Comparison of ENCODE assay signal across 9 cellular contexts in genomic region chr16:58027341-58028167, GRCh38. TPM values are rescaled to one million over a fixed set of nuclear protein-coding genes. Genes with fewer than 3 reads are reported as not detected.
DNase-seq lines count a peak whose midpoint lies in the region; ATAC-seq, FAIRE-seq and TF ChIP-seq lines count a peak whose summit lies in the region.
"Had no signal": no experiment of that assay in that cellular context is flagged by ENCODE, and none has a peak within 500 bp of the region (broad histone marks: within the 10 kb centered on the region; RNA-seq: fewer than 3 reads in every experiment).

No MANE protein-coding gene starts in this region.

- H3K27me3 ChIP-seq in colonic mucosa: no peaks in the 10 kb centered on the region
- H3K27me3 ChIP-seq in vagina: no peaks in the 10 kb centered on the region

- TF ChIP-seq CTCF in A549 (IDR thresholded peaks at IDR 0.05) (no peak), colonic mucosa (IDR thresholded peaks at IDR 0.05) (no peak), lower leg skin (IDR thresholded peaks at IDR 0.05) (no peak), vagina (IDR thresholded peaks at IDR 0.05) (no peak)

- H3K4me2 ChIP-seq in A549: peak overlapping the region; percentile 99

- CTCF ChIA-PET in A549 (lab: Yijun Ruan, JAX): interaction anchor here (0.9 to 3.9 kb wide), 9 partner anchors 9 to 164 kb away, joined by 3 to 27 read pairs (median 4); no protein-coding TSS in a partner anchor

- intact Hi-C loops in colonic mucosa (cut with DNase I) (loop anchor here (5.0 kb wide), 1 partner anchor 170 kb away; the partner anchor contains the start of gene CSNK2A2), lower leg skin (cut with DNase I; ENCODE audit: low total_unique reads) (loop anchor here (10.0 kb wide), 1 partner anchor 97 kb away; the partner anchor contains the start of gene CFAP20), vagina (cut with DNase I) (no loop called here)

- no peak for TF ChIP-seq EP300 in A549 (IDR thresholded peaks at IDR 0.05)

- H3K9me3 ChIP-seq in A549: no peaks in the 10 kb centered on the region
- H3K9me3 ChIP-seq in colonic mucosa: no peaks in the 10 kb centered on the region
- H3K9me3 ChIP-seq in vagina: no peaks in the 10 kb centered on the region

- FAIRE-seq in A549 (lab: Jason Lieb, UNC): no peak
- no peak for FAIRE-seq in GM19239 (lab: Jason Lieb, UNC)

- TF ChIP-seq RAD21 in A549 (conservative IDR thresholded peaks at IDR 0.05 in 1 of 2, IDR thresholded peaks at IDR 0.05 in 1 of 2): no peak

- peak; percentile 71 to 74 for DNase-seq in A549 (ENCODE audit: low read depth in 1 of 2, low spot score in 1 of 2)
- peak; percentile 78 for DNase-seq in HuH-7.5 (ENCODE audit: low spot score)
- DNase-seq in colonic mucosa: peak; percentile 83
- DNase-seq in lower leg skin (ENCODE audit: low spot score in 2 of 2): no peak
- no peak for DNase-seq in vagina (ENCODE audit: extremely low spot score in 2 of 2)
- DNase-seq in GM19239 (ENCODE audit: insufficient read length, low spot score): no peak
- DNase-seq in NCI-H128 (lab: John Stamatoyannopoulos, UW; ENCODE audit: unreplicated experiment): no peak

- H3K36me3 ChIP-seq in colonic mucosa (no peaks in the 10 kb centered on the region), vagina (no peaks in the 10 kb centered on the region)

- H3K4me3 ChIP-seq in A549 (peak overlapping the region; percentile 80), colonic mucosa (peak overlapping the region; percentile 96), lower leg skin (ENCODE audit: low read depth, poor library complexity, severe bottlenecking) (peak overlapping the region; percentile 43), vagina (peak overlapping the region; percentile 58 to 65)

- TF ChIP-seq POLR2A in A549 (IDR thresholded peaks at IDR 0.05; ENCODE audit: low read length) (no peak), lower leg skin (IDR thresholded peaks at IDR 0.05) (no peak), vagina (IDR thresholded peaks at IDR 0.05) (no peak)

- H3K4me1 ChIP-seq in A549: peaks cover 19% of the 10 kb centered on the region; the same call in 2 of the 3 replicates
- H3K4me1 ChIP-seq in colonic mucosa: peaks cover 15% of the 10 kb centered on the region
- peaks cover 51% of the 10 kb centered on the region for H3K4me1 ChIP-seq in vagina

- POLR2A ChIA-PET in A549 (lab: Yijun Ruan, JAX): interaction anchor here (2.8 kb wide), 1 partner anchor 102 kb away, joined by 13 read pairs; the partner anchor contains the start of gene CFAP20

- 20% methylated on average over 24 of the region's 26 CpGs for WGBS in A549 (ENCODE audit: missing lambda C conversion rate)
- 20 to 23% methylated on average over 19 to 21 of the region's 26 CpGs for WGBS in lower leg skin, 2 donors

- H3K9ac ChIP-seq in colonic mucosa (ENCODE audit: low read depth in 2 of 2, low read length in 2 of 2): peak overlapping the region; percentile 87 to 92

- ATAC-seq in A549: peak; percentile 62 to 81
- no peak for ATAC-seq in GM19351 (IDR thresholded peaks at IDR 0.05; ENCODE audit: unreplicated experiment)

- peak overlapping the region; percentile 79 to 84 for H3K27ac ChIP-seq in A549
- peak overlapping the region; percentile 89 for H3K27ac ChIP-seq in colonic mucosa
- H3K27ac ChIP-seq in vagina: no peak overlapping the region

TF ChIP-seq in A549, 52 proteins besides CTCF, POLR2A, EP300 and RAD21:
- TF ChIP-seq PHF8 (IDR thresholded peaks at IDR 0.05; ENCODE audit: borderline replicate concordance, low read depth) (no peak), EHF (CRISPR knock-in tag; IDR thresholded peaks at IDR 0.05) (no peak), ZC3H11A (IDR thresholded peaks at IDR 0.05) (no peak), KDM1A (IDR thresholded peaks at IDR 0.05; ENCODE audit: low read depth) (no peak), RARB (CRISPR knock-in tag; IDR thresholded peaks at IDR 0.05) (no peak), BCL3 (IDR thresholded peaks at IDR 0.05) (no peak), FOSL2 (IDR thresholded peaks at IDR 0.05) (no peak), FOSL2 (CRISPR knock-in tag; IDR thresholded peaks at IDR 0.05) (no peak), RNF2 (IDR thresholded peaks at IDR 0.05; ENCODE audit: borderline replicate concordance, low read depth) (no peak), TFCP2L1 (CRISPR knock-in tag; IDR thresholded peaks at IDR 0.05) (no peak), SREBF2 (IDR thresholded peaks at IDR 0.05) (no peak), KDM5A (IDR thresholded peaks at IDR 0.05) (no peak), ZNF302 (CRISPR knock-in tag; IDR thresholded peaks at IDR 0.05) (no peak), CBX8 (IDR thresholded peaks at IDR 0.05) (no peak), HOXA7 (CRISPR knock-in tag; IDR thresholded peaks at IDR 0.05) (no peak), HDAC2 (IDR thresholded peaks at IDR 0.05) (no peak), MYC (IDR thresholded peaks at IDR 0.05; ENCODE audit: borderline replicate concordance, low read length) (no peak), TP53 (CRISPR knock-in tag; IDR thresholded peaks at IDR 0.05) (no peak), CHD4 (IDR thresholded peaks at IDR 0.05; ENCODE audit: borderline replicate concordance) (no peak), CEBPB (IDR thresholded peaks at IDR 0.05) (no peak)

RNA-seq across cellular contexts. Expression of gene MMP15, which starts 2.0 kb away (rescaled TPM):
- 4.3 and 5.2 TPM in 2 replicates for polyA plus RNA-seq in A549 (2011; rRNA removed)
- 9.0 and 14.5 TPM in 2 replicates for polyA plus RNA-seq in A549 (2012; cell fraction: cytosol; rRNA removed)
- 25.4 and 32.6 TPM in 2 replicates for polyA plus RNA-seq in A549 (2012; cell fraction: nucleus; rRNA removed)
- polyA plus RNA-seq in A549 (2017; fragmentation: RNase III; extraction: RNeasy Plus Mini Kit Qiagen cat#74134 plus additional on column Dnase treatment): 9.8 to 11.2 TPM (median 10.3 TPM) in 3 replicates
- 6.6 TPM in 2 replicates for polyA minus RNA-seq in A549 (2011; rRNA and poly(A)+ RNA removed)
- total RNA-seq in colonic mucosa: 100 to 1,000 TPM in 1 of 2 donors, 10 to 100 TPM in 1; 79.2 to 126 TPM
- total RNA-seq in lower leg skin: 1 to 10 TPM; 5.2 to 9.1 (median 7.7) TPM
- 2.9 TPM for total RNA-seq in vagina

RNA-seq across cellular contexts. Expression of gene USB1, which starts 26.3 kb away (rescaled TPM):
- polyA plus RNA-seq in A549 (2011; rRNA removed) (88.2 and 88.8 TPM in 2 replicates), A549 (2017; fragmentation: RNase III; extraction: RNeasy Plus Mini Kit Qiagen cat#74134 plus additional on column Dnase treatment) (132 to 143 TPM (median 140 TPM) in 3 replicates)
- polyA plus RNA-seq in A549 (2012; cell fraction: cytosol; rRNA removed): 170 and 213 TPM in 2 replicates
- polyA plus RNA-seq in A549 (2012; cell fraction: nucleus; rRNA removed): 84.5 and 103 TPM in 2 replicates
- 111 and 129 TPM in 2 replicates for polyA minus RNA-seq in A549 (2011; rRNA and poly(A)+ RNA removed)
- total RNA-seq in colonic mucosa (10 to 100 TPM; 34.2 to 49.8 TPM), lower leg skin (10 to 100 TPM; 13.3 to 34.2 (median 23.3) TPM), vagina (44.2 TPM)

RNA-seq across cellular contexts. Expression of gene ZNF319, which starts 27.1 kb away (rescaled TPM):
- 10.8 and 12.0 TPM in 2 replicates for polyA plus RNA-seq in A549 (2011; rRNA removed)
- polyA plus RNA-seq in A549 (2012; cell fraction: cytosol; rRNA removed): 12.6 and 15.6 TPM in 2 replicates
- 13.5 and 27.6 TPM in 2 replicates for polyA plus RNA-seq in A549 (2012; cell fraction: nucleus; rRNA removed)
- polyA plus RNA-seq in A549 (2017; fragmentation: RNase III; extraction: RNeasy Plus Mini Kit Qiagen cat#74134 plus additional on column Dnase treatment): 11.1 to 11.6 TPM (median 11.3 TPM) in 3 replicates
- polyA minus RNA-seq in A549 (2011; rRNA and poly(A)+ RNA removed): 11.4 and 13.3 TPM in 2 replicates
- 1 to 10 TPM; 3.5 to 5.3 TPM for total RNA-seq in colonic mucosa
- 10 to 100 TPM in 1 of 4 donors, 1 to 10 TPM in 3; 8.1 to 12.1 (median 8.6) TPM for total RNA-seq in lower leg skin
- 7.9 TPM for total RNA-seq in vagina

RNA-seq across cellular contexts. Expression of gene CNGB1, which starts 56.6 kb away (rescaled TPM):
- polyA plus RNA-seq in A549 (2011; rRNA removed): 0.12 and 0.39 TPM in 2 replicates
- polyA plus RNA-seq in A549 (2012; cell fraction: cytosol; rRNA removed): 0.19 and 0.45 TPM in 2 replicates
- polyA plus RNA-seq in A549 (2012; cell fraction: nucleus; rRNA removed): 0.11 and 0.29 TPM in 2 replicates
- polyA plus RNA-seq in A549 (2017; fragmentation: RNase III; extraction: RNeasy Plus Mini Kit Qiagen cat#74134 plus additional on column Dnase treatment): 0.15 to 0.23 TPM (median 0.21 TPM) in 3 replicates
- polyA minus RNA-seq in A549 (2011; rRNA and poly(A)+ RNA removed): 0.10 TPM in 1 of 2 replicates, not detected in the other
- total RNA-seq in colonic mucosa: under 1 TPM; 0.05 to 0.69 TPM
- total RNA-seq in lower leg skin: not detected
- not detected for total RNA-seq in vagina
- total RNA-seq: activated CD8-positive, alpha-beta memory T cell treated with anti-CD3 and anti-CD28 coated beads for 36 hours had no signal

Comparison
In these comparisons a context has a peak if more than half of its experiments do, and no peak if none do; other contexts are left out.
1. DNase-seq: peak in A549 (2 of 2), HuH-7.5 (single experiment) and colonic mucosa (single experiment); none in lower leg skin (0 of 2), vagina (0 of 2), GM19239 (single experiment) and NCI-H128 (single experiment).
2. H3K4me3 ChIP-seq: peak in every context shown above with its lines; median percentile 96 in colonic mucosa; 80 in A549; 62 in vagina; 43 in lower leg skin.
3. RNA of gene MMP15, which starts 2.0 kb away (total RNA-seq): 79.2 to 126 TPM in colonic mucosa; 5.2 to 9.1 TPM in lower leg skin and 2.9 TPM in vagina (single experiment); every median in the first group is over 4 times any median in the second.